Comparison of ENCODE assay signal across 8 cellular contexts in the genomic region with DNA sequence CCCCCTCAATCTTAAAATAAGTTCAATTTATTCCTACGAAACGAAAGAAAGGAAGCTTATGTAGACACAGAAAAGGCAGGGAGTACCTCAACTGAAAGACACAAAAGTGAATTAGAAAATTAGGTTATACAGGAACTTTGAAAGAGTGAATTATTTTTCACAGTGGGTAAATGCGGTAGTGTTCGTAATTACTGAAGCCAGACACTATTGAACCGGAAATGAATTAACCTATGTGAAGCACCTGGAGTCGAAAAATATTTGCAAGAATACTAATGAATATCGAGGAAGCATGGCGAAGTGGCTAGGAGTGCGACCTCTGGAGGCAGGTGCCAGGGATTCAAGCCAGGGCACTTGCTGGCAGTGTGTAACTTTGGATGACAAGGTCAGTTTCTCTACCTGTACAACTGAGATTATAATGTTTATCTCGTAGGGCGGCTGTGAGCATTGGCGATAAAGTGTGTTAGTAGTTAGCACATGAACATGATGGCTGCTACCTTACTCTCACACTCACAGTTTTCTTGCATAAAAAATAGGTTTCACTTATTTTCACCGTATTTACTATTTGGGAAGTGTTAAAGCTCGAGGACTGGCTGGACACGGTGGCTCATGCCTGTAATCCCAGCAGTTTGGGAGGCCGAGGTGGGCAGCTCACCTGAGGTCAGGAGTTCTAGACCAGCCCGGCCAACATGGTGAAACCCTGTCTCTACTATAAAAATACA. TPM values are rescaled to one million over a fixed set of nuclear protein-coding genes. Genes with fewer than 3 reads are reported as not detected.
A peak's percentile ranks its signal among the peaks of the same experiment; 100 is the strongest.
DNase-seq lines count a peak whose midpoint lies in the region; ATAC-seq and TF ChIP-seq lines count a peak whose summit lies in the region.

No MANE protein-coding gene starts in this region.

- TF ChIP-seq CTCF in activated B cell treated with CpG ODN at 0.5 μM for 24 hours (IDR thresholded peaks at IDR 0.05) = no peak

- no peaks in the 10 kb centered on the region for H3K27me3 Mint-ChIP-seq in activated B cell treated with CpG ODN at 0.5 μM for 24 hours

- peaks cover 14% of the 10 kb centered on the region for H3K4me1 Mint-ChIP-seq in activated B cell treated with CpG ODN at 0.5 μM for 24 hours

- CTCF ChIA-PET in activated B cell treated with CpG ODN at 0.5 μM for 24 hours (lab: Charles Lee) = interaction anchor here (0.7 to 2.8 kb wide), 13 partner anchors 11 to 519 kb away, joined by 3 to 18 read pairs (median 6); a partner anchor contains a TSS

- intact Hi-C loops in activated B cell treated with CpG ODN at 0.5 μM for 24 hours (cut with micrococcal nuclease) = loop anchor here (1.0 to 2.0 kb wide), 5 partner anchors 14 to 269 kb away; no protein-coding TSS in a partner anchor

- H3K4me3 Mint-ChIP-seq in activated B cell treated with CpG ODN at 0.5 μM for 24 hours = no peak overlapping the region

- POLR2A ChIA-PET in activated B cell treated with CpG ODN at 0.5 μM for 24 hours (lab: Charles Lee) = interaction anchor here (0.6 to 6.9 kb wide), 17 partner anchors 10 to 1380 kb away, joined by 3 to 180 read pairs (median 4); a partner anchor contains a TSS

- in situ Hi-C loops in ACHN (cut with HindIII; ENCODE audit: low pct_ligation_motif_present, low pct_unique_long_range_greater_than_20kb, low sequenced_read_pairs) = loop anchor here (25.0 kb wide), 1 partner anchor 262 kb away; a partner anchor contains a TSS

- peaks cover 21% of the 10 kb centered on the region for H3K36me3 Mint-ChIP-seq in activated B cell treated with CpG ODN at 0.5 μM for 24 hours (ENCODE audit: low read depth)

- peak; percentile 90 for ATAC-seq in GM18511 (IDR thresholded peaks at IDR 0.05; ENCODE audit: unreplicated experiment)
- ATAC-seq in HG02973 (IDR thresholded peaks at IDR 0.05; ENCODE audit: unreplicated experiment) = peak; percentile 94
- ATAC-seq in activated B cell treated with CpG ODN at 0.5 μM for 24 hours (ENCODE audit: low read depth) = peak; percentile 76

- H3K9me3 Mint-ChIP-seq in activated B cell treated with CpG ODN at 0.5 μM for 24 hours = no peaks in the 10 kb centered on the region

- H3K27ac Mint-ChIP-seq in activated B cell treated with CpG ODN at 0.5 μM for 24 hours = no peak overlapping the region

- DNase-seq in ACHN (peak; percentile 78), NCI-H2107 (lab: John Stamatoyannopoulos, UW) (peak; percentile 79), activated B cell treated with CpG ODN at 0.5 μM for 24 hours (peak; percentile 52), cerebellum (ENCODE audit: low spot score) (peak; percentile 68), kidney tubule cell (ENCODE audit: low spot score) (peak; percentile 88)
- DNase-seq in stimulated activated CD4-positive, alpha-beta T cell treated with anti-CD3 and anti-CD28 coated beads, Interleukin-1b, Interleukin-23, amount 100 ng/mL, for 48 hours = peak; percentile 79

RNA-seq across cellular contexts. Expression of a gene that starts 0.5 kb away (rescaled TPM):
- total RNA-seq in activated B cell treated with CpG ODN at 0.5 μM for 24 hours = 8.1 and 8.2 TPM in 2 replicates
- 18.2 TPM for total RNA-seq in cerebellum

RNA-seq across cellular contexts. Expression of a gene that starts 15.4 kb away (rescaled TPM):
- total RNA-seq in activated B cell treated with CpG ODN at 0.5 μM for 24 hours (2,505 and 3,226 TPM in 2 replicates), cerebellum (569 TPM)

RNA-seq across cellular contexts. Expression of a gene that starts 41.3 kb away (rescaled TPM):
- total RNA-seq in activated B cell treated with CpG ODN at 0.5 μM for 24 hours (21.0 and 25.6 TPM in 2 replicates), cerebellum (0.27 TPM)

Comparison
In these comparisons a context has a peak if more than half of its experiments do, and no peak if none do; other contexts are left out.
1. Peak in every context shown above with its lines: DNase-seq and ATAC-seq.
2. RNA of a gene that starts 41.3 kb away (total RNA-seq): 21.0 to 25.6 TPM in activated B cell treated with CpG ODN at 0.5 μM for 24 hours; 0.27 TPM in cerebellum (single experiment); every median in the first group is over 10 times any median in the second.